In the genomic region with DNA sequence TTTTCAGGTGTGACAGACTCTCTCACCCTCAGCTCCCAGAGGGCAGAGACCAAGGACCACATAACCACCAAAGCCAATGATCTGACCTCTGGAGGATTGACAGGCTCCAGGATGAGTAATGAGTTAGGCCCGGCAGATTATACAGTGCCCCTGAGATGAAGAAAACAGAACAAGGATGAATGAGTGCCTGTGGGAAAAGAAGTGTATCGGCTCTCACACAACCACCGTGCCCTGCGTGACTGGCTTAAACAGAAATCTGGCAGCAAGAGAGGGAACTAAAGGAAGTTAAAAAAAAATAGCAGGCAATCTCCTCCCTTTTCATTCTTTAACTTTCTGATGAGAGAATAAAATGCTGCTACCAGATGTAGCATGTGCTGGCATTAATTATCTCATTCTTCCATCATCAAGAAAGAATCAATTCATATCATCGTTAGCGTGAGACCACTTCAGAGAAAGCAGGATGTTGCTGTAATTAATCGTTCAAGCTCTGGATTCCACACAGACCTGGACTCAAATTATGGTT, we compare ENCODE assay signal across 13 cellular contexts.
DNase-seq lines count a peak whose midpoint lies in the region; ATAC-seq, FAIRE-seq and TF ChIP-seq lines count a peak whose summit lies in the region.
"Had no signal": no experiment of that assay in that cellular context is flagged by ENCODE, and none has a peak within 500 bp of the region (broad histone marks: within the 10 kb centered on the region; RNA-seq: fewer than 3 reads in every experiment).

No MANE protein-coding gene starts in this region.

- RAD21 ChIA-PET in GM12878 (lab: Charles Lee; ENCODE audit: unreplicated experiment) = interaction anchor here (1.5 to 2.4 kb wide), 5 partner anchors 8 to 121 kb away, joined by 3 to 10 read pairs (median 7); no protein-coding TSS in a partner anchor

- H3K36me3 ChIP-seq in GM12878 (ENCODE audit: control insufficient read depth in 2 of 2, insufficient read depth in 2 of 2, low read length in 1 of 2) (no peaks in the 10 kb centered on the region), neural progenitor cell (no peaks in the 10 kb centered on the region), heart right ventricle (no peaks in the 10 kb centered on the region), BE2C (no peaks in the 10 kb centered on the region)
- H3K36me3 ChIP-seq: upper lobe of right lung had no signal

- no peak overlapping the region for H3K4me3 Mint-ChIP-seq in neural progenitor cell
- H3K4me3 Mint-ChIP-seq: activated naive CD8-positive, alpha-beta T cell had no signal

- ATAC-seq in GM18511 (IDR thresholded peaks at IDR 0.05; ENCODE audit: unreplicated experiment) (peak; percentile 79), HG02885 (IDR thresholded peaks at IDR 0.05; ENCODE audit: poor library complexity, unreplicated experiment) (peak; percentile 49), GM12878 (peak; percentile 87), heart right ventricle (no peak), left ventricle myocardium superior (no peak), GM21619 (IDR thresholded peaks at IDR 0.05; ENCODE audit: unreplicated experiment) (no peak)
- ATAC-seq: HCT116, upper lobe of right lung had no signal

- TF ChIP-seq CTCF in GM12878 (IDR thresholded peaks at IDR 0.05 in 2 of 3, conservative IDR thresholded peaks at IDR 0.05 in 1 of 3; ENCODE audit: control insufficient read depth in 2 of 3, extremely low read depth in 1 of 3, insufficient read depth in 1 of 3, low read depth in 3 of 3, low read length in 3 of 3) = no peak
- no peak for TF ChIP-seq CTCF in neural progenitor cell (IDR thresholded peaks at IDR 0.05)
- no peak for TF ChIP-seq CTCF in heart right ventricle (IDR thresholded peaks at IDR 0.05)
- TF ChIP-seq CTCF in BE2C (IDR thresholded peaks at IDR 0.05; ENCODE audit: low read depth, low read length) = no peak

- no peak overlapping the region for H3K4me3 ChIP-seq in GM12878
- no peak overlapping the region for H3K4me3 ChIP-seq in neural progenitor cell
- no peak overlapping the region for H3K4me3 ChIP-seq in heart right ventricle
- H3K4me3 ChIP-seq in BE2C (ENCODE audit: low read depth, low read length) = no peak overlapping the region
- H3K4me3 ChIP-seq: upper lobe of right lung had no signal

- no peak overlapping the region for H3K27ac Mint-ChIP-seq in neural progenitor cell
- H3K27ac Mint-ChIP-seq: activated naive CD8-positive, alpha-beta T cell had no signal

- no peak for TF ChIP-seq EP300 in GM12878 (IDR thresholded peaks at IDR 0.05; ENCODE audit: borderline replicate concordance in 1 of 2, control insufficient read depth in 1 of 2, low read depth in 2 of 2, low read length in 2 of 2)

- H3K4me1 Mint-ChIP-seq in neural progenitor cell = peaks cover 14% of the 10 kb centered on the region

- H4K20me1 ChIP-seq in GM12878 (ENCODE audit: control insufficient read depth, insufficient read depth) (no peaks in the 10 kb centered on the region), neural progenitor cell (ENCODE audit: low read depth) (no peaks in the 10 kb centered on the region)

- H3K4me2 ChIP-seq in GM12878 (ENCODE audit: control insufficient read depth, insufficient read depth) = no peak overlapping the region
- H3K4me2 ChIP-seq in neural progenitor cell = no peak overlapping the region

- H3K79me2 ChIP-seq in GM12878 (ENCODE audit: control insufficient read depth, insufficient read depth, low read length) (no peaks in the 10 kb centered on the region), neural progenitor cell (ENCODE audit: low read depth) (no peaks in the 10 kb centered on the region)

- H3K27me3 ChIP-seq in GM12878 (replicated peaks in 1 of 2; ENCODE audit: control insufficient read depth in 2 of 2, insufficient read depth in 2 of 2, low read length in 1 of 2) (no peaks in the 10 kb centered on the region), neural progenitor cell (no peaks in the 10 kb centered on the region), heart right ventricle (no peaks in the 10 kb centered on the region), BE2C (no peaks in the 10 kb centered on the region)
- H3K27me3 ChIP-seq: upper lobe of right lung had no signal

- CTCF ChIA-PET in GM12878 (lab: Yijun Ruan, JAX) = interaction anchor here (2.7 kb wide), 1 partner anchor 121 kb away, joined by 13 read pairs; no protein-coding TSS in a partner anchor

- POLR2A ChIA-PET in GM12878 (lab: Charles Lee) = no interaction called here

- H3K27me3 Mint-ChIP-seq in neural progenitor cell (ENCODE audit: insufficient read depth, low read depth) = no peaks in the 10 kb centered on the region
- H3K27me3 Mint-ChIP-seq: activated naive CD8-positive, alpha-beta T cell had no signal

- no peak for FAIRE-seq in GM12878 (lab: Jason Lieb, UNC)

- H3K36me3 Mint-ChIP-seq in neural progenitor cell = no peaks in the 10 kb centered on the region
- H3K36me3 Mint-ChIP-seq: activated naive CD8-positive, alpha-beta T cell had no signal

- 0 out of 2 replicates have a peak, but pooled peaks have one; percentile 6 for TF ChIP-seq RAD21 in GM12878 (IDR thresholded peaks at IDR 0.05; ENCODE audit: insufficient read depth, low read depth, low read length)

- H3K4me1 ChIP-seq in GM12878 (ENCODE audit: control insufficient read depth, insufficient read depth, low read length) = no peaks in the 10 kb centered on the region; the same call in 1 of the 2 replicates
- peaks cover 6% of the 10 kb centered on the region for H3K4me1 ChIP-seq in neural progenitor cell
- no peaks in the 10 kb centered on the region for H3K4me1 ChIP-seq in heart right ventricle
- H3K4me1 ChIP-seq in BE2C = no peaks in the 10 kb centered on the region
- H3K4me1 ChIP-seq: upper lobe of right lung had no signal

- SMC1A ChIA-PET in GM12878 (lab: Charles Lee; ENCODE audit: uncharacterized antibody, unreplicated experiment) = interaction anchor here (0.7 to 3.5 kb wide), 9 partner anchors 8 to 798 kb away, joined by 3 to 15 read pairs (median 4); no protein-coding TSS in a partner anchor

- H2AFZ ChIP-seq in GM12878 (ENCODE audit: control insufficient read depth, low read depth, low read length) (peak overlapping the region; percentile 26), neural progenitor cell (replicated peaks) (no peak overlapping the region)

- H3K9ac ChIP-seq in GM12878 (ENCODE audit: control insufficient read depth, insufficient read depth, low read length) (no peak overlapping the region), neural progenitor cell (no peak overlapping the region)

- no peaks in the 10 kb centered on the region for H3F3A ChIP-seq in neural progenitor cell (ENCODE audit: low read depth)

- no peaks in the 10 kb centered on the region for H3K9me3 Mint-ChIP-seq in neural progenitor cell

- DNase-seq in GM12878 (ENCODE audit: low read depth, low spot score) = peak; percentile 48
- DNase-seq in neural progenitor cell (ENCODE audit: low spot score) = peak; percentile 29
- DNase-seq in heart right ventricle = no peak
- DNase-seq in left ventricle myocardium superior = no peak
- no peak for DNase-seq in BE2C
- DNase-seq: DMS153, NCI-H187 treated with DMSO at 0.1 percent for 48 hours, upper lobe of right lung had no signal

- intact Hi-C loops in GM12878 (cut with micrococcal nuclease; ENCODE audit: unreplicated experiment) = loop anchor here (10.0 kb wide), 1 partner anchor 856 kb away; no protein-coding TSS in a partner anchor
- intact Hi-C loops in heart right ventricle (cut with DNase I) = no loop called here
- intact Hi-C loops in left ventricle myocardium superior (cut with micrococcal nuclease) = no loop called here

- in situ Hi-C loops in GM12878 (cut with MboI) = no loop called here

- TF ChIP-seq POLR2A in GM12878 (IDR thresholded peaks at IDR 0.05; ENCODE audit: low read depth, low read length) = no peak

- peaks cover 3% of the 10 kb centered on the region; the same call in 1 of the 3 replicates for H3K9me3 ChIP-seq in GM12878 (replicated peaks; ENCODE audit: control insufficient read depth, insufficient read depth, low read length)
- no peaks in the 10 kb centered on the region for H3K9me3 ChIP-seq in neural progenitor cell (ENCODE audit: low read depth)
- no peaks in the 10 kb centered on the region for H3K9me3 ChIP-seq in heart right ventricle
- no peaks in the 10 kb centered on the region for H3K9me3 ChIP-seq in BE2C
- H3K9me3 ChIP-seq: upper lobe of right lung had no signal

- H3K27ac ChIP-seq in GM12878 (ENCODE audit: control insufficient read depth, insufficient read depth) = no peak overlapping the region; the same call in 1 of the 2 replicates
- H3K27ac ChIP-seq in neural progenitor cell = peak overlapping the region; percentile 16
- no peak overlapping the region for H3K27ac ChIP-seq in heart right ventricle
- H3K27ac ChIP-seq: upper lobe of right lung had no signal

- WGBS in GM12878 (ENCODE audit: insufficient coverage, insufficient replicate concordance, low lambda C conversion rate, missing lambda C conversion rate) = 52% methylated on average over 7 of the region's 7 CpGs
- 40% methylated on average over 7 of the region's 7 CpGs for WGBS in heart right ventricle, 2 donors

- BruUV-seq in GM12878 (replicated peaks; lab: Mats Ljungman, UMichigan) = no TSS peak

TF ChIP-seq in GM12878, 131 proteins besides CTCF, POLR2A, EP300 and RAD21 (continues in another document):
- TF ChIP-seq FOXM1 (IDR thresholded peaks at IDR 0.05; ENCODE audit: low read depth, low read length) = peak; percentile 53; the same call in 1 of the 2 replicates

Comparison
In these comparisons a context has a peak if more than half of its experiments do, and no peak if none do; other contexts are left out.
1. ATAC-seq: peak in GM18511 (single experiment), HG02885 (single experiment) and GM12878 (single experiment); none in heart right ventricle (0 of 8), left ventricle myocardium superior (single experiment) and GM21619 (single experiment).
2. DNase-seq: peak in GM12878 (single experiment) and neural progenitor cell (single experiment); none in heart right ventricle (0 of 2), left ventricle myocardium superior (single experiment) and BE2C (single experiment).